Comparison of ENCODE assay signal across 13 cellular contexts in the genomic region with DNA sequence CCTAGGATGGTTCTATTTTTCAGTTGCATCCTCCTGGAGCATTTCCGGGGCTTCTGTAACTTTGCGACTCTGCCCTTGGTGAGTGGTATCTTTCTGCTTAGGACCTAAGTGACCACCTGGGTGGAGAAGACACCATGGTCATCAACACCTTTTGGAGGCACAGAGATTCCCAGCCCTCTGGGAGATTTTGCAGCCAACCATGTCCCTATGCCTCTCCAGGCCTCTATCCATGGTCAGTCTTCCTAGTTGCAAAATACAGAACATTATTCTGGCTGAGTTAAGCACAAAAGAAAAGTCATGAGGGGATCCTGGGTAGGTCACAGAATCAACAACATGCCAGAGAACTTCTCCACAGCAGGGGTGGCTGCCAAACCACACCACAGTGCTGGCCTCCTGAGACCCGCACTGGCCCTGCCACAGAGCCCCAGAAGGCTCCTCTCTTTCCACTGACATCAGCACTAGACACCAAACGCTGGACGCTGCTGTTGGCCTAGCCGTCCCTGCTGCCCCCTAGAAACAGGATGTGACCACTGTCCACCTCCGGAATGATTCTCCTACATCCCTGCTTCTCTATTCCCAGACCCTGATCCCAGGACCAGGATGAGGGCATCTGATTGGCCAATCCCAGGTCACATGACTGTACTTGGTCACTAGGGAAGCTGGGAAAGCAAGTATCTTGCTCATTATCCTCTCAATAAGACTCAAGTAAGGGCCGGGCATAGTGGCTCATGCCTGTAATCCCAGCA. TPM values are rescaled to one million over a fixed set of nuclear protein-coding genes. Genes with fewer than 3 reads are reported as not detected.
DNase-seq lines count a peak whose midpoint lies in the region; ATAC-seq lines count a peak whose summit lies in the region.
"Had no signal": no experiment of that assay in that cellular context is flagged by ENCODE, and none has a peak within 500 bp of the region (broad histone marks: within the 10 kb centered on the region; RNA-seq: fewer than 3 reads in every experiment).

No MANE protein-coding gene starts in this region.

- H3K9ac ChIP-seq in neuronal stem cell (ENCODE audit: low read depth, low read length, poor library complexity), result no peak overlapping the region

- no peak overlapping the region for H2BK5ac ChIP-seq in neuronal stem cell (ENCODE audit: low read length)

- H3K27me3 ChIP-seq in neuronal stem cell (ENCODE audit: control insufficient read depth in 3 of 3, insufficient read depth in 3 of 3, low read depth in 1 of 3, low read length in 3 of 3), result peaks cover 0 to 3% (median 0%) of the 10 kb centered on the region in 3 experiments

- H3K4me3 ChIP-seq in neuronal stem cell (ENCODE audit: low read length in 2 of 2), result no peak overlapping the region

- H3K4me1 ChIP-seq in neuronal stem cell (ENCODE audit: control insufficient read depth in 2 of 2, insufficient read depth in 1 of 2, low read depth in 1 of 2, low read length in 2 of 2), result peaks cover 2 to 4% of the 10 kb centered on the region in 2 donors

- H3K79me1 ChIP-seq in neuronal stem cell (ENCODE audit: low read depth, low read length), result no peaks in the 10 kb centered on the region

- H2BK12ac ChIP-seq in neuronal stem cell (ENCODE audit: low read length), result no peak overlapping the region

- no CpG with 5 or more reads among the region's 8 CpGs for WGBS in neuronal stem cell (ENCODE audit: extremely low coverage in 2 of 2, insufficient read length in 2 of 2, insufficient replicate concordance in 1 of 2), 2 donors

- H2AFZ ChIP-seq in neuronal stem cell (ENCODE audit: low read length), result peak overlapping the region; percentile 65

- H3K36me3 ChIP-seq in neuronal stem cell (replicated peaks in 1 of 2; ENCODE audit: control insufficient read depth in 2 of 2, insufficient read depth in 2 of 2, low read length in 2 of 2), result no peaks in the 10 kb centered on the region

- H3K4me2 ChIP-seq in neuronal stem cell (ENCODE audit: insufficient read depth, low read length, poor library complexity, severe bottlenecking), result no peak overlapping the region

- peak overlapping the region; percentile 4 for H2AK5ac ChIP-seq in neuronal stem cell (ENCODE audit: low read depth, low read length)

- DNase-seq in activated effector memory CD4-positive, alpha-beta T cell treated with anti-CD3 and anti-CD28 coated beads, Interleukin-2, amount 50 U/mL, for 16 hours, result peak; percentile 46
- DNase-seq in activated effector memory CD4-positive, alpha-beta T cell treated with Interleukin-2 at 50 U/mL for 16 hours, result no peak
- DNase-seq in globus pallidus (ENCODE audit: low spot score) (peak; percentile 41), neuronal stem cell (ENCODE audit: low spot score) (no peak)
- no peak for DNase-seq in stimulated activated CD4-positive, alpha-beta T cell treated with anti-CD3 and anti-CD28 coated beads, Interleukin-15, amount 100 ng/mL, for 24 hours
- no peak for DNase-seq in stimulated activated CD4-positive, alpha-beta T cell treated with anti-CD3 and anti-CD28 coated beads, Interleukin-4, amount 100 ng/mL, for 1 hour
- DNase-seq in stimulated activated naive CD4-positive, alpha-beta T cell treated with Interleukin-2 at 50 U/mL for 16 hours (lab: John Stamatoyannopoulos, UW), result no peak
- DNase-seq: activated T-cell treated with anti-CD3 and anti-CD28 coated beads, Interleukin-2, amount 50 U/mL, for 48 hours; foreskin fibroblast; NCI-H2107; T-cell had no signal

- no peak for ATAC-seq in GM19467 (IDR thresholded peaks at IDR 0.05; ENCODE audit: unreplicated experiment)
- ATAC-seq: T-cell had no signal

- H3K4ac ChIP-seq in neuronal stem cell (ENCODE audit: low read length), result no peak overlapping the region

- no peak overlapping the region for H4K91ac ChIP-seq in neuronal stem cell (ENCODE audit: low read depth, low read length, poor library complexity)

- H3K27ac ChIP-seq in neuronal stem cell (replicated peaks; ENCODE audit: low read length), result no peak overlapping the region
- H3K27ac ChIP-seq: HL-60 had no signal

- peaks cover 0 to 12% of the 10 kb centered on the region in 2 donors for H3K9me3 ChIP-seq in neuronal stem cell (replicated peaks in 1 of 2; ENCODE audit: control insufficient read depth in 2 of 2, insufficient read depth in 1 of 2, low read depth in 1 of 2, low read length in 2 of 2)

- no peak overlapping the region for H3K23ac ChIP-seq in neuronal stem cell (ENCODE audit: low read depth, low read length, poor library complexity)

- peak overlapping the region; percentile 27 for H3K18ac ChIP-seq in neuronal stem cell (ENCODE audit: low read length)

- H2BK120ac ChIP-seq in neuronal stem cell (ENCODE audit: low read depth, low read length), result no peak overlapping the region

- H4K8ac ChIP-seq in neuronal stem cell (ENCODE audit: low read depth, low read length), result no peak overlapping the region

- H3K14ac ChIP-seq in neuronal stem cell (ENCODE audit: low read length), result no peak overlapping the region

- H2BK15ac ChIP-seq in neuronal stem cell (ENCODE audit: low read length), result no peak overlapping the region

RNA-seq across cellular contexts. Expression of gene SMAD7, which starts 47.7 kb away (rescaled TPM):
- 0.57 TPM for polyA plus RNA-seq in neuronal stem cell (2013, experiment 1 of 2)
- 0.79 TPM for polyA plus RNA-seq in neuronal stem cell (2013, experiment 2 of 2)

Comparison
In these comparisons a context has a peak if more than half of its experiments do, and no peak if none do; other contexts are left out.
1. DNase-seq: peak in activated effector memory CD4-positive, alpha-beta T cell treated with anti-CD3 and anti-CD28 coated beads, Interleukin-2, amount 50 U/mL, for 16 hours (single experiment) and globus pallidus (single experiment); none in activated effector memory CD4-positive, alpha-beta T cell treated with Interleukin-2 at 50 U/mL for 16 hours (single experiment), neuronal stem cell (single experiment), stimulated activated CD4-positive, alpha-beta T cell treated with anti-CD3 and anti-CD28 coated beads, Interleukin-15, amount 100 ng/mL, for 24 hours (single experiment), stimulated activated CD4-positive, alpha-beta T cell treated with anti-CD3 and anti-CD28 coated beads, Interleukin-4, amount 100 ng/mL, for 1 hour (single experiment) and stimulated activated naive CD4-positive, alpha-beta T cell treated with Interleukin-2 at 50 U/mL for 16 hours (single experiment).